In genomic region chr2:191321861-191322662, GRCh38 we compare ENCODE assay signal across 8 cellular contexts.
DNase-seq lines count a peak whose midpoint lies in the region; ATAC-seq and TF ChIP-seq lines count a peak whose summit lies in the region.

No MANE protein-coding gene starts in this region.

- H3K36me3 ChIP-seq in naive thymus-derived CD4-positive, alpha-beta T cell (ENCODE audit: control insufficient read depth in 2 of 3, insufficient read depth in 3 of 3, low read length in 3 of 3), result no peaks in the 10 kb centered on the region
- no peaks in the 10 kb centered on the region for H3K36me3 ChIP-seq in gastroesophageal sphincter

- peaks cover 0 to 12% of the 10 kb centered on the region in 2 donors for H3K4me1 ChIP-seq in naive thymus-derived CD4-positive, alpha-beta T cell (ENCODE audit: control insufficient read depth in 2 of 2, insufficient read depth in 2 of 2, low read length in 2 of 2)
- peaks cover 0 to 42% (median 17%) of the 10 kb centered on the region in 3 donors for H3K4me1 ChIP-seq in gastroesophageal sphincter

- H3K9me3 ChIP-seq in naive thymus-derived CD4-positive, alpha-beta T cell (ENCODE audit: control insufficient read depth in 2 of 3, low read length in 3 of 3), result no peaks in the 10 kb centered on the region
- H3K9me3 ChIP-seq in gastroesophageal sphincter, result no peaks in the 10 kb centered on the region

- TF ChIP-seq EP300 in gastroesophageal sphincter (IDR thresholded peaks at IDR 0.05), result no peak

- H3K27me3 ChIP-seq in naive thymus-derived CD4-positive, alpha-beta T cell (ENCODE audit: control insufficient read depth in 2 of 2, insufficient read depth in 2 of 2, low read length in 2 of 2), result no peaks in the 10 kb centered on the region
- H3K27me3 ChIP-seq in gastroesophageal sphincter, result no peaks in the 10 kb centered on the region

- H3K36me3 Mint-ChIP-seq in naive thymus-derived CD4-positive, alpha-beta T cell, result peaks cover 0 to 5% (median 4%) of the 10 kb centered on the region in 5 donors

- POLR2A ChIA-PET in HEK293T (lab: Yijun Ruan, JAX), result interaction anchor here (1.0 to 1.3 kb wide), 2 partner anchors 74 to 76 kb away, joined by 3 to 5 read pairs; no protein-coding TSS in a partner anchor
- POLR2A ChIA-PET in naive thymus-derived CD4-positive, alpha-beta T cell (lab: Charles Lee), result no interaction called here

- peak; percentile 66 for ATAC-seq in naive thymus-derived CD4-positive, alpha-beta T cell
- no peak for ATAC-seq in gastroesophageal sphincter

- H3K4me3 ChIP-seq in cardiac fibroblast (replicated peaks in 1 of 2; ENCODE audit: low read depth in 2 of 2, low read length in 2 of 2) (no peak overlapping the region), gastroesophageal sphincter (no peak overlapping the region)
- no peak overlapping the region for H3K4me3 ChIP-seq in naive thymus-derived CD4-positive, alpha-beta T cell (ENCODE audit: low read length)

- peaks cover 14 to 28% (median 22%) of the 10 kb centered on the region in 7 donors for H3K4me1 Mint-ChIP-seq in naive thymus-derived CD4-positive, alpha-beta T cell

- intact Hi-C loops in naive thymus-derived CD4-positive, alpha-beta T cell (cut with micrococcal nuclease), result no loop called here

- no peak for TF ChIP-seq POLR2A in gastroesophageal sphincter (IDR thresholded peaks at IDR 0.05)

- peaks cover 0 to 17% (median 7%) of the 10 kb centered on the region in 5 donors for H3K27me3 Mint-ChIP-seq in naive thymus-derived CD4-positive, alpha-beta T cell

- TF ChIP-seq CTCF in cardiac fibroblast (IDR thresholded peaks at IDR 0.05; ENCODE audit: low read depth, low read length) (peak; percentile 11), gastroesophageal sphincter (IDR thresholded peaks at IDR 0.05) (no peak)

- H3K27ac Mint-ChIP-seq in naive thymus-derived CD4-positive, alpha-beta T cell, result no peak overlapping the region

- H3K27ac ChIP-seq in naive thymus-derived CD4-positive, alpha-beta T cell (ENCODE audit: low read depth, low read length), result no peak overlapping the region
- H3K27ac ChIP-seq in gastroesophageal sphincter, result no peak overlapping the region

- WGBS in gastroesophageal sphincter (ENCODE audit: low coverage in 1 of 2), 2 donors, result 73 to 81% methylated on average over 3 to 4 of the region's 4 CpGs

- DNase-seq in DMS 273 (lab: John Stamatoyannopoulos, UW; ENCODE audit: unreplicated experiment) (peak; percentile 82), HEK293T (ENCODE audit: extremely low spot score) (peak; percentile 45), NCI-H2171 treated with DMSO at 0.1 percent for 48 hours (lab: John Stamatoyannopoulos, UW) (peak; percentile 75), cardiac fibroblast (ENCODE audit: low read depth in 2 of 2) (peak; percentile 42 to 84), mucosa of gallbladder (ENCODE audit: low spot score) (no peak), NCI-H2029 treated with DMSO at 0.1 percent for 48 hours (lab: John Stamatoyannopoulos, UW) (no peak)
- peak in 6 of 9 donors; percentile 8 to 43 (median 33) for DNase-seq in naive thymus-derived CD4-positive, alpha-beta T cell

- CTCF ChIA-PET in HEK293T (lab: Yijun Ruan, JAX), result interaction anchor here (0.5 to 0.7 kb wide), 2 partner anchors 104 to 690 kb away, joined by 3 to 4 read pairs; no protein-coding TSS in a partner anchor
- CTCF ChIA-PET in naive thymus-derived CD4-positive, alpha-beta T cell (lab: Charles Lee), result no interaction called here

- peaks cover 0 to 7% (median 4%) of the 10 kb centered on the region in 11 donors for H3K9me3 Mint-ChIP-seq in naive thymus-derived CD4-positive, alpha-beta T cell

- peak overlapping the region in 9 of 10 donors; percentile 3 to 45 (median 24) for H3K4me3 Mint-ChIP-seq in naive thymus-derived CD4-positive, alpha-beta T cell

TF ChIP-seq in HEK293T, 16 proteins besides CTCF, POLR2A, EP300 and RAD21:
- no peak for TF ChIP-seq SP1 (IDR thresholded peaks at IDR 0.05)
- TF ChIP-seq CTBP1 (IDR thresholded peaks at IDR 0.05; ENCODE audit: borderline replicate concordance), result peak; percentile 71; the same call in 1 of the 2 replicates
- no peak for TF ChIP-seq ARNT (IDR thresholded peaks at IDR 0.05)

Comparison
In these comparisons a context has a peak if more than half of its experiments do, and no peak if none do; other contexts are left out.
1. DNase-seq: peak in DMS 273 (single experiment), HEK293T (single experiment), NCI-H2171 treated with DMSO at 0.1 percent for 48 hours (single experiment), cardiac fibroblast (2 of 2) and naive thymus-derived CD4-positive, alpha-beta T cell (6 of 9); none in mucosa of gallbladder (single experiment) and NCI-H2029 treated with DMSO at 0.1 percent for 48 hours (single experiment).